In genomic region chr3:53130179-53131135, GRCh38 we compare ENCODE assay signal across 8 cellular contexts. TPM values are rescaled to one million over a fixed set of nuclear protein-coding genes. Genes with fewer than 3 reads are reported as not detected.
A peak's percentile ranks its signal among the peaks of the same experiment; 100 is the strongest.
DNase-seq lines count a peak whose midpoint lies in the region; ATAC-seq and TF ChIP-seq lines count a peak whose summit lies in the region.

A gene with protein sequence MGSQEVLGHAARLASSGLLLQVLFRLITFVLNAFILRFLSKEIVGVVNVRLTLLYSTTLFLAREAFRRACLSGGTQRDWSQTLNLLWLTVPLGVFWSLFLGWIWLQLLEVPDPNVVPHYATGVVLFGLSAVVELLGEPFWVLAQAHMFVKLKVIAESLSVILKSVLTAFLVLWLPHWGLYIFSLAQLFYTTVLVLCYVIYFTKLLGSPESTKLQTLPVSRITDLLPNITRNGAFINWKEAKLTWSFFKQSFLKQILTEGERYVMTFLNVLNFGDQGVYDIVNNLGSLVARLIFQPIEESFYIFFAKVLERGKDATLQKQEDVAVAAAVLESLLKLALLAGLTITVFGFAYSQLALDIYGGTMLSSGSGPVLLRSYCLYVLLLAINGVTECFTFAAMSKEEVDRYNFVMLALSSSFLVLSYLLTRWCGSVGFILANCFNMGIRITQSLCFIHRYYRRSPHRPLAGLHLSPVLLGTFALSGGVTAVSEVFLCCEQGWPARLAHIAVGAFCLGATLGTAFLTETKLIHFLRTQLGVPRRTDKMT (minus strand): TSS chr3:53130435. CDS start chr3:53130400, 35 bp downstream.

- peak within 1 kb of the TSS; percentile 88 for H3K27ac ChIP-seq in CD4-positive, CD25-positive, alpha-beta regulatory T cell (ENCODE audit: insufficient read depth, low read length, poor library complexity, severe bottlenecking)
- H3K27ac ChIP-seq in lung (ENCODE audit: low read depth in 1 of 2, low read length in 1 of 2) = peak within 1 kb of the TSS; percentile 97 to 98

- H3K27me3 Mint-ChIP-seq in CD4-positive, CD25-positive, alpha-beta regulatory T cell = no peaks in the 10 kb centered on the region

- H3K9me3 ChIP-seq in CD4-positive, CD25-positive, alpha-beta regulatory T cell (ENCODE audit: control insufficient read depth in 2 of 2, low read length in 2 of 2) = no peaks in the 10 kb centered on the region
- peaks cover 0 to 2% of the 10 kb centered on the region in 2 donors for H3K9me3 ChIP-seq in lung (ENCODE audit: control insufficient read depth in 2 of 2, insufficient read depth in 1 of 2, low read length in 1 of 2)

- H3K9me3 Mint-ChIP-seq in CD4-positive, CD25-positive, alpha-beta regulatory T cell = no peaks in the 10 kb centered on the region

- peaks cover 3% of the 10 kb centered on the region for H3K36me3 ChIP-seq in CD4-positive, CD25-positive, alpha-beta regulatory T cell (ENCODE audit: control insufficient read depth, insufficient read depth, low read length)
- peaks cover 0 to 4% of the 10 kb centered on the region in 2 donors for H3K36me3 ChIP-seq in lung (ENCODE audit: control insufficient read depth in 2 of 2, insufficient read depth in 2 of 2, low read length in 2 of 2)

- peak; percentile 94 to 95 for ATAC-seq in CD4-positive, CD25-positive, alpha-beta regulatory T cell (ENCODE audit: low read depth in 2 of 2)
- peak; percentile 81 for ATAC-seq in GM19452 (IDR thresholded peaks at IDR 0.05; ENCODE audit: unreplicated experiment)
- ATAC-seq in lung (ENCODE audit: insufficient read depth, low FRiP score) = peak; percentile 92

- 1 to 2% methylated on average over 41 of the region's 41 CpGs for WGBS in lung, 2 donors

- DNase-seq in CD4-positive, CD25-positive, alpha-beta regulatory T cell = peak; percentile 96 to 99 (median 98)
- DNase-seq in HPDE6-E6E7 (ENCODE audit: extremely low spot score) (peak; percentile 49), lung (ENCODE audit: low spot score) (peak; percentile 98)
- DNase-seq in NK-92 treated with Interleukin-12 subunit alpha and Interleukin-12 subunit beta, amount 100 ng/mL, for 24 hours (lab: John Stamatoyannopoulos, UW) = peak; percentile 91
- peak; percentile 99 for DNase-seq in activated CD8-positive, alpha-beta memory T cell treated with anti-CD3 and anti-CD28 coated beads for 24 hours
- peak; percentile 98 for DNase-seq in effector CD8-positive, alpha-beta T cell (lab: John Stamatoyannopoulos, UW)
- peak; percentile 94 to 98 (median 96) for DNase-seq in stimulated activated CD4-positive, alpha-beta T cell treated with anti-CD3 and anti-CD28 coated beads, TNF-alpha, amount 100 ng/mL, for 24 hours (ENCODE audit: low read depth in 3 of 3)

- H3K27me3 ChIP-seq in CD4-positive, CD25-positive, alpha-beta regulatory T cell (ENCODE audit: control insufficient read depth, insufficient read depth, low read length) = no peaks in the 10 kb centered on the region
- no peaks in the 10 kb centered on the region for H3K27me3 ChIP-seq in lung (ENCODE audit: control insufficient read depth, insufficient read depth)

- TF ChIP-seq CTCF in lung (IDR thresholded peaks at IDR 0.05; ENCODE audit: control extremely low read depth, extremely low read depth) = no peak

- peak within 1 kb of the TSS; percentile 90 for H3K4me3 ChIP-seq in CD4-positive, CD25-positive, alpha-beta regulatory T cell (ENCODE audit: low read depth, low read length)
- peak within 1 kb of the TSS; percentile 97 for H3K4me3 ChIP-seq in lung

- H3K4me1 Mint-ChIP-seq in CD4-positive, CD25-positive, alpha-beta regulatory T cell = peaks cover 5 to 44% (median 27%) of the 10 kb centered on the region in 4 donors

- no peaks in the 10 kb centered on the region for H3K36me3 Mint-ChIP-seq in CD4-positive, CD25-positive, alpha-beta regulatory T cell

- H3K4me3 Mint-ChIP-seq in CD4-positive, CD25-positive, alpha-beta regulatory T cell = peak within 1 kb of the TSS; percentile 91 to 97 (median 94)

- peaks cover 19% of the 10 kb centered on the region for H3K4me1 ChIP-seq in CD4-positive, CD25-positive, alpha-beta regulatory T cell (ENCODE audit: control insufficient read depth, insufficient read depth, low read length, poor library complexity, severe bottlenecking)
- H3K4me1 ChIP-seq in lung (ENCODE audit: control insufficient read depth in 2 of 2, insufficient read depth in 2 of 2, low read length in 2 of 2) = peaks cover 8 to 10% of the 10 kb centered on the region in 2 donors

- H3K27ac Mint-ChIP-seq in CD4-positive, CD25-positive, alpha-beta regulatory T cell = peak within 1 kb of the TSS; percentile 96 to 100 (median 98)

RNA-seq across cellular contexts. Expression of the gene that starts here (rescaled TPM):
- total RNA-seq in CD4-positive, CD25-positive, alpha-beta regulatory T cell = 12.9 TPM
- 10 to 100 TPM; 21.4 to 27.6 (median 25.4) TPM for polyA plus RNA-seq in CD4-positive, CD25-positive, alpha-beta regulatory T cell
- total RNA-seq in lung = 10 to 100 TPM; 21.3 to 23.1 TPM
- 10 to 100 TPM; 10.8 to 22.0 TPM for polyA plus RNA-seq in lung

Comparison
In these comparisons a context has a peak if more than half of its experiments do, and no peak if none do; other contexts are left out.
1. Peak in every context shown above with its lines: DNase-seq, ATAC-seq, H3K4me3 ChIP-seq and H3K27ac ChIP-seq.
2. DNase-seq: peak in every context shown above with its lines; median percentile 99 in activated CD8-positive, alpha-beta memory T cell treated with anti-CD3 and anti-CD28 coated beads for 24 hours; 98 in CD4-positive, CD25-positive, alpha-beta regulatory T cell; 98 in effector CD8-positive, alpha-beta T cell; 98 in lung; 96 in stimulated activated CD4-positive, alpha-beta T cell treated with anti-CD3 and anti-CD28 coated beads, TNF-alpha, amount 100 ng/mL, for 24 hours; 91 in NK-92 treated with Interleukin-12 subunit alpha and Interleukin-12 subunit beta, amount 100 ng/mL, for 24 hours; 49 in HPDE6-E6E7.